Comparison of ENCODE assay signal across 19 cellular contexts in the genomic region with DNA sequence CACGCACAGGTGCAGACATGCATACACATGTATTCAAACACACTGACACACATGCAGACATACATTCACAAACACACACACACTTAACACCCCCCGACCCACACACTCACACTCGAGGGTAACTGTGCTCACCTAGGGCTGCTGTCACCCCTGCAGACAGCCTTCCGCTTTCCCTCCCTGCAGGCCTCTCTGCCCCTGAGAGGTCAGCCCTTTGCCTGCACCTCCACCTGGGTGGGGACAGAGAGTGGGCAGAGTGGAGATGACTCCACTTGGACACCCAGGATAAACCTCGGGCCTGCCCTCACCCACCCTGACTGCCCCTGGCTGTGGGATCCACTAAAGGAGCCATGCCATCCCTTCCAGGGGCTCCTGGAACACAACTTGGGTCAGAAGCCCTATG.
"Had no signal": no experiment of that assay in that cellular context is flagged by ENCODE, and none has a peak within 500 bp of the region (broad histone marks: within the 10 kb centered on the region; RNA-seq: fewer than 3 reads in every experiment).

No MANE protein-coding gene starts in this region.

- H3K36me3 ChIP-seq: brain microvascular endothelial cell, neutrophil, transverse colon, vagina had no signal

- H3K9me3 ChIP-seq: neutrophil, transverse colon, vagina had no signal

- DNase-seq: activated CD4-positive, alpha-beta T cell treated with anti-CD3 and anti-CD28 coated beads, Interleukin-2, amount 50 U/mL, for 48 hours; activated naive CD4-positive, alpha-beta T cell treated with Interleukin-2 at 50 U/mL for 16 hours; anterior cingulate cortex; brain microvascular endothelial cell; cerebellar nuclear complex; foreskin melanocyte; naive thymus-derived CD4-positive, alpha-beta T cell; posterior cingulate gyrus; stimulated activated CD4-positive, alpha-beta T cell treated with anti-CD3 and anti-CD28 coated beads, Interleukin-4, amount 100 ng/mL, for 4 hours; stimulated activated CD8-positive, alpha-beta memory T cell treated with anti-CD3 and anti-CD28 coated beads, Interleukin-4, amount 100 ng/mL, for 48 hours; stimulated activated naive CD4-positive, alpha-beta T cell treated with Interleukin-2 at 50 U/mL for 16 hours; transverse colon had no signal

- H3K4me3 ChIP-seq: smooth muscle cell, transverse colon, vagina had no signal

- FAIRE-seq: islet of Langerhans had no signal

- H3K27ac ChIP-seq: brain microvascular endothelial cell, epithelial cell of prostate, neutrophil, transverse colon, vagina, VCaP had no signal

- H3K4me2 ChIP-seq: smooth muscle cell had no signal

- ATAC-seq: naive thymus-derived CD4-positive, alpha-beta T cell had no signal

- H3K27me3 ChIP-seq: brain microvascular endothelial cell, neutrophil, vagina had no signal

- H3K27ac Mint-ChIP-seq: dendritic cell treated with granulocyte-macrophage colony-stimulating factor and Interleukin-4, amounts not matched to agents 40 ng/mL and 50 ng/mL, for 4 days; naive thymus-derived CD4-positive, alpha-beta T cell had no signal

- H3K9me3 Mint-ChIP-seq: dendritic cell treated with granulocyte-macrophage colony-stimulating factor and Interleukin-4, amounts not matched to agents 40 ng/mL and 50 ng/mL, for 4 days had no signal

- H3K4me3 Mint-ChIP-seq: dendritic cell treated with granulocyte-macrophage colony-stimulating factor and Interleukin-4, amounts not matched to agents 40 ng/mL and 50 ng/mL, for 4 days; naive thymus-derived CD4-positive, alpha-beta T cell had no signal
